Comparison of ENCODE assay signal across 14 cellular contexts in genomic region chr2:205747827-205748386, GRCh38.
DNase-seq lines count a peak whose midpoint lies in the region; ATAC-seq and TF ChIP-seq lines count a peak whose summit lies in the region.
"Had no signal": no experiment of that assay in that cellular context is flagged by ENCODE, and none has a peak within 500 bp of the region (broad histone marks: within the 10 kb centered on the region; RNA-seq: fewer than 3 reads in every experiment).

No MANE protein-coding gene starts in this region.

- no peak overlapping the region for H3K14ac ChIP-seq in H9 (ENCODE audit: insufficient read depth, low read length)

- no peak overlapping the region for H2AK5ac ChIP-seq in H9 (ENCODE audit: insufficient read length, low read length)

- no peak overlapping the region for H3K4me2 ChIP-seq in H9 (ENCODE audit: insufficient read depth, insufficient read length, low read length)

- H3K4ac ChIP-seq in H9 (ENCODE audit: low read depth, low read length): no peak overlapping the region

- H3K79me2 ChIP-seq in H9 (ENCODE audit: insufficient read depth, low read length): no peaks in the 10 kb centered on the region

- no peak overlapping the region for H4K5ac ChIP-seq in H9 (ENCODE audit: insufficient read length, low read depth, low read length)

- no peak overlapping the region for H2BK20ac ChIP-seq in H9 (ENCODE audit: low read depth, low read length, poor library complexity, severe bottlenecking)

- no peak overlapping the region for H3K9ac ChIP-seq in H9 (ENCODE audit: extremely low read depth, insufficient read length, low read length)
- H3K9ac ChIP-seq in iPS-18a (ENCODE audit: low read length): no peak overlapping the region

- H3K4me3 ChIP-seq in RWPE2 (ENCODE audit: severe bottlenecking) (no peak overlapping the region), iPS-18a (ENCODE audit: low read length) (peak overlapping the region; percentile 2)
- H3K4me3 ChIP-seq: Peyer's patch, prostate gland had no signal

- intact Hi-C loops in sciatic nerve (cut with DNase I): no loop called here

- H3K9me3 ChIP-seq in H9 (ENCODE audit: control insufficient read depth, low read depth, low read length): no peaks in the 10 kb centered on the region
- H3K9me3 ChIP-seq in RWPE2 (ENCODE audit: severe bottlenecking): no peaks in the 10 kb centered on the region
- H3K9me3 ChIP-seq in iPS-18a (ENCODE audit: control insufficient read depth, low read depth, low read length): no peaks in the 10 kb centered on the region
- H3K9me3 ChIP-seq: Peyer's patch, prostate gland had no signal

- no peak overlapping the region for H2BK12ac ChIP-seq in H9 (ENCODE audit: insufficient read length, low read depth, low read length)

- no CpG with 5 or more reads among the region's 11 CpGs for WGBS in H9 (ENCODE audit: extremely low coverage, insufficient read length, low lambda C conversion rate)

- ATAC-seq in RWPE2 (ENCODE audit: low read depth) (no peak), sciatic nerve (peak; percentile 29), GM18858 (IDR thresholded peaks at IDR 0.05; ENCODE audit: unreplicated experiment) (no peak)

- no peak overlapping the region for H3K56ac ChIP-seq in H9 (ENCODE audit: insufficient read length, low read depth, low read length)

- H2BK120ac ChIP-seq in H9 (ENCODE audit: low read depth, low read length, poor library complexity, severe bottlenecking): no peak overlapping the region

- no peak for TF ChIP-seq CTCF in H9 (conservative IDR thresholded peaks at IDR 0.05)
- TF ChIP-seq CTCF in RWPE2 (IDR thresholded peaks at IDR 0.05; ENCODE audit: poor library complexity, severe bottlenecking): no peak

- no peaks in the 10 kb centered on the region for H3K79me1 ChIP-seq in H9 (ENCODE audit: insufficient read depth, low read depth, low read length, poor library complexity, severe bottlenecking)

- H3K18ac ChIP-seq in H9 (ENCODE audit: insufficient read length, low read depth, low read length): no peak overlapping the region

- H3K27me3 ChIP-seq in H9 (ENCODE audit: insufficient read depth, low read length) (no peaks in the 10 kb centered on the region; the same call in 1 of the 2 replicates), RWPE2 (ENCODE audit: insufficient read depth, poor library complexity, severe bottlenecking) (no peaks in the 10 kb centered on the region), iPS-18a (ENCODE audit: control insufficient read depth, insufficient read depth, low read length) (no peaks in the 10 kb centered on the region)
- H3K27me3 ChIP-seq: Peyer's patch had no signal

- peaks cover 14% of the 10 kb centered on the region; the same call in 1 of the 2 replicates for H3K4me1 ChIP-seq in H9 (ENCODE audit: insufficient read depth, low read length)
- H3K4me1 ChIP-seq in RWPE2 (ENCODE audit: insufficient read depth, poor library complexity, severe bottlenecking): peaks cover 28% of the 10 kb centered on the region
- H3K4me1 ChIP-seq in iPS-18a (ENCODE audit: control insufficient read depth, low read depth, low read length): peaks cover 20% of the 10 kb centered on the region
- H3K4me1 ChIP-seq: prostate gland had no signal

- H2BK5ac ChIP-seq in H9 (ENCODE audit: insufficient read length, low read length): no peak overlapping the region

- no peak for DNase-seq in H9
- no peak for DNase-seq in RWPE2 (ENCODE audit: low spot score)
- no peak for DNase-seq in sciatic nerve (ENCODE audit: low spot score)
- no peak for DNase-seq in NAMALWA (ENCODE audit: low spot score)
- DNase-seq in NCI-H1930 (lab: John Stamatoyannopoulos, UW): no peak
- DNase-seq: activated B cell treated with CpG ODN at 0.5 μM for 24 hours, AML-193, NCI-H1694, NCI-H82 had no signal

- H3K23ac ChIP-seq in H9 (ENCODE audit: insufficient read length, low read depth, low read length): no peak overlapping the region

- peaks cover 35 to 38% of the 10 kb centered on the region in 2 experiments for H3K4me1 Mint-ChIP-seq in H9
- H3K4me1 Mint-ChIP-seq: activated B cell treated with CpG ODN at 0.5 μM for 24 hours; activated T-helper 17 cell treated with anti-CD3 and anti-CD28 coated beads, Interleukin-2, amount 50 U/mL, for 72 hours had no signal

- H3K4me3 Mint-ChIP-seq in H9: no peak overlapping the region
- H3K4me3 Mint-ChIP-seq: activated B cell treated with CpG ODN at 0.5 μM for 24 hours; activated T-helper 17 cell treated with anti-CD3 and anti-CD28 coated beads, Interleukin-2, amount 50 U/mL, for 72 hours had no signal

- H3K36me3 Mint-ChIP-seq in H9 (ENCODE audit: insufficient read depth in 1 of 3, low read depth in 3 of 3): peaks cover 28 to 44% (median 34%) of the 10 kb centered on the region in 3 experiments

- H2AFZ ChIP-seq in H9 (ENCODE audit: low read length): no peak overlapping the region

- H3K27me3 Mint-ChIP-seq in H9 (ENCODE audit: low read depth): no peaks in the 10 kb centered on the region
- H3K27me3 Mint-ChIP-seq: activated B cell treated with CpG ODN at 0.5 μM for 24 hours had no signal

- no peaks in the 10 kb centered on the region for H3K9me3 Mint-ChIP-seq in H9
- H3K9me3 Mint-ChIP-seq: activated B cell treated with CpG ODN at 0.5 μM for 24 hours; activated T-helper 17 cell treated with anti-CD3 and anti-CD28 coated beads, Interleukin-2, amount 50 U/mL, for 72 hours had no signal

- peak overlapping the region; percentile 30 to 68 (median 51); a peak in 4 of 7 replicates for H3K27ac Mint-ChIP-seq in H9
- H3K27ac Mint-ChIP-seq: activated B cell treated with CpG ODN at 0.5 μM for 24 hours; activated T-helper 17 cell treated with anti-CD3 and anti-CD28 coated beads, Interleukin-2, amount 50 U/mL, for 72 hours had no signal

- no peak overlapping the region for H2BK15ac ChIP-seq in H9 (ENCODE audit: low read depth, low read length)

- H4K91ac ChIP-seq in H9 (ENCODE audit: insufficient read length, low read depth, low read length): no peak overlapping the region

- H3K23me2 ChIP-seq in H9 (ENCODE audit: insufficient read length, low read depth, low read length, poor library complexity, severe bottlenecking): no peaks in the 10 kb centered on the region

- H3K36me3 ChIP-seq in RWPE2 (ENCODE audit: low read depth): peaks cover 5% of the 10 kb centered on the region; the same call in 1 of the 2 replicates
- H3K36me3 ChIP-seq in iPS-18a (ENCODE audit: control insufficient read depth, low read depth, low read length): peaks cover 48% of the 10 kb centered on the region
- H3K36me3 ChIP-seq: prostate gland had no signal

- no peak overlapping the region for H3T11ph ChIP-seq in H9 (ENCODE audit: low read length)

- H3K27ac ChIP-seq in H9 (ENCODE audit: insufficient read length, low read depth, low read length) (no peak overlapping the region), RWPE2 (ENCODE audit: poor library complexity, severe bottlenecking) (peak overlapping the region; percentile 93), iPS-18a (ENCODE audit: low read length) (no peak overlapping the region)
- H3K27ac ChIP-seq: prostate gland had no signal

- no peaks in the 10 kb centered on the region for H4K20me1 ChIP-seq in H9 (ENCODE audit: control insufficient read depth, insufficient read depth, insufficient read length)

- no peak overlapping the region for H4K8ac ChIP-seq in H9 (replicated peaks; ENCODE audit: insufficient read length, low read depth, low read length)
